In genomic region chr17:49836111-49837030, GRCh38 we compare ENCODE assay signal across 11 cellular contexts. TPM values are rescaled to one million over a fixed set of nuclear protein-coding genes. Genes with fewer than 3 reads are reported as not detected.
DNase-seq lines count a peak whose midpoint lies in the region; ATAC-seq and TF ChIP-seq lines count a peak whose summit lies in the region.
"Had no signal": no experiment of that assay in that cellular context is flagged by ENCODE, and none has a peak within 500 bp of the region (broad histone marks: within the 10 kb centered on the region; RNA-seq: fewer than 3 reads in every experiment).

No MANE protein-coding gene starts in this region.

- H3K27ac ChIP-seq in ascending aorta (peak overlapping the region; percentile 79 to 82), hepatocyte (no peak overlapping the region)
- H3K27ac ChIP-seq in CD8-positive, alpha-beta memory T cell (ENCODE audit: low read depth, low read length): no peak overlapping the region

- no peaks in the 10 kb centered on the region for H3K79me2 ChIP-seq in hepatocyte

- CTCF ChIA-PET in CD8-positive, alpha-beta memory T cell (lab: Charles Lee): interaction anchor here (1.2 kb wide), 1 partner anchor 9 kb away, joined by 3 read pairs; no protein-coding TSS in a partner anchor

- peak; percentile 49 for DNase-seq in NCI-H1436 (lab: John Stamatoyannopoulos, UW)
- DNase-seq in NCI-H1436 treated with DMSO at 0.1 percent for 48 hours (lab: John Stamatoyannopoulos, UW): no peak
- peak in 1 of 2 donors; percentile 89 for DNase-seq in ascending aorta (ENCODE audit: low spot score in 2 of 2)
- no peak for DNase-seq in hepatocyte (ENCODE audit: low spot score)
- no peak for DNase-seq in stimulated activated naive B cell treated with anti-CD40 and anti-IgM and Interleukin-4, amounts not matched to agents 10 μg/mL and 1 μg/mL and 100 μg/mL, for 72 hours
- DNase-seq in CD8-positive, alpha-beta memory T cell: no peak
- DNase-seq in stimulated activated naive CD4-positive, alpha-beta T cell treated with Interleukin-2 at 50 U/mL for 16 hours (lab: John Stamatoyannopoulos, UW): no peak
- DNase-seq: RPMI8226; stimulated activated CD4-positive, alpha-beta T cell treated with anti-CD3 and anti-CD28 coated beads, Interleukin-4, amount 100 ng/mL, for 4 hours had no signal

- TF ChIP-seq CTCF in ascending aorta (IDR thresholded peaks at IDR 0.05) (no peak), hepatocyte (IDR thresholded peaks at IDR 0.05; ENCODE audit: poor library complexity) (no peak)

- no peaks in the 10 kb centered on the region for H3K27me3 ChIP-seq in ascending aorta
- no peaks in the 10 kb centered on the region for H3K27me3 ChIP-seq in hepatocyte
- H3K27me3 ChIP-seq in CD8-positive, alpha-beta memory T cell (ENCODE audit: insufficient read depth, low read length, poor library complexity, severe bottlenecking): no peaks in the 10 kb centered on the region

- H3K4me3 ChIP-seq in ascending aorta: no peak overlapping the region
- H3K4me3 ChIP-seq in hepatocyte: no peak overlapping the region
- no peak overlapping the region for H3K4me3 ChIP-seq in CD8-positive, alpha-beta memory T cell (ENCODE audit: low read length)

- no peaks in the 10 kb centered on the region for H3K27me3 Mint-ChIP-seq in stimulated activated naive B cell treated with anti-CD40 and anti-IgM and Interleukin-4, amounts not matched to agents 10 μg/mL and 1 μg/mL and 100 μg/mL, for 72 hours
- H3K27me3 Mint-ChIP-seq in CD8-positive, alpha-beta memory T cell: no peaks in the 10 kb centered on the region
- H3K27me3 Mint-ChIP-seq: memory B cell had no signal

- no peaks in the 10 kb centered on the region for H3K9me3 Mint-ChIP-seq in stimulated activated naive B cell treated with anti-CD40 and anti-IgM and Interleukin-4, amounts not matched to agents 10 μg/mL and 1 μg/mL and 100 μg/mL, for 72 hours
- H3K9me3 Mint-ChIP-seq in CD8-positive, alpha-beta memory T cell: no peaks in the 10 kb centered on the region
- H3K9me3 Mint-ChIP-seq: memory B cell had no signal

- intact Hi-C loops in ascending aorta (cut with DNase I): loop anchor here (5.0 kb wide), 2 partner anchors 49 to 264 kb away; partner anchors contain the start of gene KAT7

- no peaks in the 10 kb centered on the region for H4K20me1 ChIP-seq in hepatocyte (ENCODE audit: insufficient read depth, poor library complexity, severe bottlenecking)

- peak overlapping the region; percentile 30 for H3K4me2 ChIP-seq in hepatocyte

- no peak overlapping the region for H2AFZ ChIP-seq in hepatocyte

- POLR2A ChIA-PET in CD8-positive, alpha-beta memory T cell (lab: Charles Lee): no interaction called here

- WGBS in hepatocyte (ENCODE audit: low lambda C conversion rate, missing lambda C conversion rate): 74% methylated on average over 16 of the region's 16 CpGs

- H3K36me3 ChIP-seq in ascending aorta (peaks cover 0 to 30% of the 10 kb centered on the region in 2 donors), hepatocyte (replicated peaks; ENCODE audit: insufficient read depth, low read depth) (no peaks in the 10 kb centered on the region)
- peaks cover 18% of the 10 kb centered on the region for H3K36me3 ChIP-seq in CD8-positive, alpha-beta memory T cell (ENCODE audit: insufficient read depth, low read length)

- H3K9me3 ChIP-seq in ascending aorta (no peaks in the 10 kb centered on the region), hepatocyte (ENCODE audit: low read depth) (no peaks in the 10 kb centered on the region)
- H3K9me3 ChIP-seq in CD8-positive, alpha-beta memory T cell (ENCODE audit: low read length): no peaks in the 10 kb centered on the region

- peaks cover 5 to 28% of the 10 kb centered on the region in 2 donors for H3K4me1 ChIP-seq in ascending aorta
- no peaks in the 10 kb centered on the region for H3K4me1 ChIP-seq in hepatocyte (ENCODE audit: insufficient read depth)
- H3K4me1 ChIP-seq in CD8-positive, alpha-beta memory T cell (ENCODE audit: insufficient read depth, low read length): no peaks in the 10 kb centered on the region

- no peak overlapping the region for H3K4me3 Mint-ChIP-seq in stimulated activated naive B cell treated with anti-CD40 and anti-IgM and Interleukin-4, amounts not matched to agents 10 μg/mL and 1 μg/mL and 100 μg/mL, for 72 hours
- no peak overlapping the region for H3K4me3 Mint-ChIP-seq in CD8-positive, alpha-beta memory T cell
- H3K4me3 Mint-ChIP-seq: memory B cell had no signal

- peak; percentile 45 to 68 for ATAC-seq in stimulated activated naive B cell treated with anti-CD40 and anti-IgM and Interleukin-4, amounts not matched to agents 10 μg/mL and 1 μg/mL and 100 μg/mL, for 72 hours (replicated peaks)
- ATAC-seq in GM19455 (IDR thresholded peaks at IDR 0.05; ENCODE audit: unreplicated experiment): no peak

- no peaks in the 10 kb centered on the region for H3K9me2 ChIP-seq in hepatocyte (replicated peaks; ENCODE audit: insufficient read depth)

- no peak overlapping the region for H3K27ac Mint-ChIP-seq in stimulated activated naive B cell treated with anti-CD40 and anti-IgM and Interleukin-4, amounts not matched to agents 10 μg/mL and 1 μg/mL and 100 μg/mL, for 72 hours
- H3K27ac Mint-ChIP-seq in CD8-positive, alpha-beta memory T cell: peak overlapping the region in 4 of 8 donors; percentile 3 to 63 (median 24)
- H3K27ac Mint-ChIP-seq: memory B cell had no signal

- peaks cover 46 to 69% of the 10 kb centered on the region in 2 donors for H3K36me3 Mint-ChIP-seq in stimulated activated naive B cell treated with anti-CD40 and anti-IgM and Interleukin-4, amounts not matched to agents 10 μg/mL and 1 μg/mL and 100 μg/mL, for 72 hours
- peaks cover 0 to 62% (median 7%) of the 10 kb centered on the region in 3 donors for H3K36me3 Mint-ChIP-seq in CD8-positive, alpha-beta memory T cell

- peaks cover 10 to 12% of the 10 kb centered on the region in 2 donors for H3K4me1 Mint-ChIP-seq in stimulated activated naive B cell treated with anti-CD40 and anti-IgM and Interleukin-4, amounts not matched to agents 10 μg/mL and 1 μg/mL and 100 μg/mL, for 72 hours
- H3K4me1 Mint-ChIP-seq in CD8-positive, alpha-beta memory T cell: peaks cover 0 to 6% (median 2%) of the 10 kb centered on the region in 3 donors

RNA-seq across cellular contexts. Expression of gene TAC4, which starts 11.5 kb away (rescaled TPM):
- total RNA-seq in ascending aorta (not detected), hepatocyte (not detected in 2 replicates)
- polyA plus RNA-seq in hepatocyte: not detected in 2 replicates
- total RNA-seq in CD8-positive, alpha-beta memory T cell: not detected
- polyA plus RNA-seq in CD8-positive, alpha-beta memory T cell: not detected

RNA-seq across cellular contexts. Expression of gene KAT7, which starts 47.9 kb away (rescaled TPM):
- total RNA-seq in ascending aorta (46.6 TPM), hepatocyte (23.2 and 30.1 TPM in 2 replicates)
- 20.8 and 21.4 TPM in 2 replicates for polyA plus RNA-seq in hepatocyte
- 10 to 100 TPM; 66.1 to 75.8 TPM for total RNA-seq in CD8-positive, alpha-beta memory T cell
- 58.1 TPM for polyA plus RNA-seq in CD8-positive, alpha-beta memory T cell

Comparison
In these comparisons a context has a peak if more than half of its experiments do, and no peak if none do; other contexts are left out.
1. H3K27ac ChIP-seq: peak in ascending aorta (2 of 2); none in hepatocyte (single experiment) and CD8-positive, alpha-beta memory T cell (single experiment).